In genomic region chr11:32597914-32598313, GRCh38 we compare ENCODE assay signal across 25 cellular contexts. TPM values are rescaled to one million over a fixed set of nuclear protein-coding genes. Genes with fewer than 3 reads are reported as not detected.
DNase-seq lines count a peak whose midpoint lies in the region; FAIRE-seq and TF ChIP-seq lines count a peak whose summit lies in the region.
"Had no signal": no experiment of that assay in that cellular context is flagged by ENCODE, and none has a peak within 500 bp of the region (broad histone marks: within the 10 kb centered on the region; RNA-seq: fewer than 3 reads in every experiment).

No MANE protein-coding gene starts in this region.

- peaks cover 11% of the 10 kb centered on the region for H3K36me3 Mint-ChIP-seq in astrocyte (ENCODE audit: low read depth, unreplicated experiment)
- peaks cover 67% of the 10 kb centered on the region for H3K36me3 Mint-ChIP-seq in nephron progenitor cell (ENCODE audit: low read depth)

- no peak overlapping the region for H3K9ac ChIP-seq in astrocyte (ENCODE audit: low read length)

- no peak overlapping the region for H2AFZ ChIP-seq in astrocyte (ENCODE audit: low read depth, low read length)

- no peaks in the 10 kb centered on the region for H3K9me3 Mint-ChIP-seq in astrocyte (ENCODE audit: unreplicated experiment)
- H3K9me3 Mint-ChIP-seq in nephron progenitor cell, result no peaks in the 10 kb centered on the region
- H3K9me3 Mint-ChIP-seq: activated naive CD4-positive, alpha-beta T cell treated with anti-CD3 and anti-CD28 coated beads, Interleukin-2, amount 50 U/mL, for 24 hours; activated T-helper 1 cell treated with anti-CD3 and anti-CD28 coated beads, Interleukin-12 subunit alpha, Interleukin-12 subunit beta, Interleukin-2, Interleukin-4 antibody, amounts not matched to agents 30 ng/mL and 10 ng/mL and 1 ng/mL, durations not matched to agents 14 hours and 24 hours and 36 hours; CD8-positive, alpha-beta memory T cell; IgD-negative memory B cell; T-cell had no signal

- peaks cover 65% of the 10 kb centered on the region for H3K36me3 ChIP-seq in astrocyte (ENCODE audit: insufficient read depth, low read length)
- H3K36me3 ChIP-seq in BE2C, result peaks cover 35% of the 10 kb centered on the region
- peaks cover 80% of the 10 kb centered on the region for H3K36me3 ChIP-seq in left ventricle myocardium inferior

- H3K79me2 ChIP-seq in astrocyte (ENCODE audit: insufficient read depth, low read length), result peaks cover 10% of the 10 kb centered on the region

- peaks cover 20% of the 10 kb centered on the region for H4K20me1 ChIP-seq in astrocyte (ENCODE audit: insufficient read depth, low read length)

- FAIRE-seq in astrocyte (lab: Jason Lieb, UNC), result no peak

- no peak overlapping the region for H3K4me3 Mint-ChIP-seq in astrocyte (ENCODE audit: unreplicated experiment)
- H3K4me3 Mint-ChIP-seq in nephron progenitor cell, result no peak overlapping the region
- H3K4me3 Mint-ChIP-seq: activated CD8-positive, alpha-beta memory T cell treated with anti-CD3 and anti-CD28 coated beads, Interleukin-2, amount 10 ng/mL, durations not matched to agents 7 days and 5 days; activated naive CD4-positive, alpha-beta T cell treated with anti-CD3 and anti-CD28 coated beads, Interleukin-2, amount 50 U/mL, for 24 hours; activated T-helper 1 cell treated with anti-CD3 and anti-CD28 coated beads, Interleukin-12 subunit alpha, Interleukin-12 subunit beta, Interleukin-2, Interleukin-4 antibody, amounts not matched to agents 30 ng/mL and 10 ng/mL and 1 ng/mL, durations not matched to agents 14 hours and 24 hours and 36 hours; CD8-positive, alpha-beta memory T cell; IgD-negative memory B cell; T-cell had no signal

- peak; percentile 17 for DNase-seq in NCI-H2107 treated with DMSO at 0.1 percent for 48 hours (lab: John Stamatoyannopoulos, UW; ENCODE audit: unreplicated experiment)
- DNase-seq in NCI-H2107 (lab: John Stamatoyannopoulos, UW), result no peak
- peak; percentile 77 for DNase-seq in Jurkat, Clone E6-1 (ENCODE audit: low read depth, low spot score)
- peak; percentile 12 for DNase-seq in astrocyte (ENCODE audit: low read depth)
- DNase-seq in nephron progenitor cell, result no peak
- DNase-seq in BE2C, result no peak
- DNase-seq in left ventricle myocardium inferior, result no peak
- DNase-seq in posterior vena cava (ENCODE audit: low spot score), result no peak
- DNase-seq: 8988T; activated CD8-positive, alpha-beta memory T cell treated with anti-CD3 and anti-CD28 coated beads, Interleukin-2, amount 10 ng/mL, durations not matched to agents 7 days and 5 days; AML-193; CD8-positive, alpha-beta memory T cell; HCEC 1CT; left colon; mesendoderm; MM.1S; NCI-H2171; NCI-H524; SIG-M5; T-cell had no signal

- TF ChIP-seq CTCF in astrocyte (IDR thresholded peaks at IDR 0.05; ENCODE audit: insufficient read depth, low read depth, low read length) (no peak), nephron progenitor cell (IDR thresholded peaks at IDR 0.05) (no peak), BE2C (IDR thresholded peaks at IDR 0.05; ENCODE audit: low read depth, low read length) (no peak), left ventricle myocardium inferior (IDR thresholded peaks at IDR 0.05; ENCODE audit: borderline replicate concordance) (no peak)

- H3K27ac ChIP-seq in astrocyte (ENCODE audit: low read depth, low read length) (no peak overlapping the region), left ventricle myocardium inferior (replicated peaks) (no peak overlapping the region)
- H3K27ac ChIP-seq: epithelial cell of prostate, right atrium auricular region had no signal

- H3K4me1 ChIP-seq in astrocyte (ENCODE audit: insufficient read depth, low read length), result no peaks in the 10 kb centered on the region
- no peaks in the 10 kb centered on the region for H3K4me1 ChIP-seq in BE2C
- H3K4me1 ChIP-seq in left ventricle myocardium inferior, result peaks cover 14% of the 10 kb centered on the region

- no peak overlapping the region for H3K27ac Mint-ChIP-seq in astrocyte (ENCODE audit: unreplicated experiment)
- peak overlapping the region; percentile 14 for H3K27ac Mint-ChIP-seq in nephron progenitor cell
- H3K27ac Mint-ChIP-seq: activated CD8-positive, alpha-beta memory T cell treated with anti-CD3 and anti-CD28 coated beads, Interleukin-2, amount 10 ng/mL, durations not matched to agents 7 days and 5 days; activated T-helper 1 cell treated with anti-CD3 and anti-CD28 coated beads, Interleukin-12 subunit alpha, Interleukin-12 subunit beta, Interleukin-2, Interleukin-4 antibody, amounts not matched to agents 30 ng/mL and 10 ng/mL and 1 ng/mL, durations not matched to agents 14 hours and 24 hours and 36 hours; IgD-negative memory B cell had no signal

- H3K27me3 Mint-ChIP-seq in astrocyte (ENCODE audit: low read depth, unreplicated experiment) (no peaks in the 10 kb centered on the region), nephron progenitor cell (ENCODE audit: low read depth, poor library complexity) (no peaks in the 10 kb centered on the region)
- H3K27me3 Mint-ChIP-seq: activated CD8-positive, alpha-beta memory T cell treated with anti-CD3 and anti-CD28 coated beads, Interleukin-2, amount 10 ng/mL, durations not matched to agents 7 days and 5 days; activated naive CD4-positive, alpha-beta T cell treated with anti-CD3 and anti-CD28 coated beads, Interleukin-2, amount 50 U/mL, for 24 hours; CD8-positive, alpha-beta memory T cell; IgD-negative memory B cell; T-cell had no signal

- H3K4me1 Mint-ChIP-seq in astrocyte (ENCODE audit: low read depth, unreplicated experiment) (peaks cover 6% of the 10 kb centered on the region), nephron progenitor cell (peaks cover 26% of the 10 kb centered on the region)

- H3K27me3 ChIP-seq in astrocyte (ENCODE audit: insufficient read depth, low read length) (no peaks in the 10 kb centered on the region), BE2C (no peaks in the 10 kb centered on the region), left ventricle myocardium inferior (ENCODE audit: low read depth) (no peaks in the 10 kb centered on the region)
- H3K27me3 ChIP-seq: right atrium auricular region had no signal

- H3K4me2 ChIP-seq in astrocyte (ENCODE audit: low read length), result no peak overlapping the region

- no peaks in the 10 kb centered on the region for H3K9me3 ChIP-seq in astrocyte (ENCODE audit: insufficient read depth, low read depth, low read length)
- no peaks in the 10 kb centered on the region for H3K9me3 ChIP-seq in BE2C
- H3K9me3 ChIP-seq in left ventricle myocardium inferior (replicated peaks), result no peaks in the 10 kb centered on the region
- H3K9me3 ChIP-seq: right atrium auricular region had no signal

- no peak overlapping the region for H3K4me3 ChIP-seq in Jurkat, Clone E6-1 (ENCODE audit: low read length)
- H3K4me3 ChIP-seq in astrocyte (ENCODE audit: insufficient read depth, low read depth, low read length) (no peak overlapping the region), BE2C (ENCODE audit: low read depth, low read length) (no peak overlapping the region), left ventricle myocardium inferior (no peak overlapping the region)
- H3K4me3 ChIP-seq: right atrium auricular region had no signal

- intact Hi-C loops in left ventricle myocardium inferior (cut with micrococcal nuclease) (no loop called here), posterior vena cava (cut with DNase I) (no loop called here)

RNA-seq across cellular contexts. Expression of gene EIF3M, which starts 14.3 kb away (rescaled TPM):
- polyA plus RNA-seq in Jurkat, Clone E6-1 (2012; ENCODE audit: insufficient read depth, insufficient read length), result 601 TPM
- 287 and 294 TPM in 2 replicates for total RNA-seq in astrocyte
- polyA plus RNA-seq in BE2C (2012; ENCODE audit: insufficient read depth, insufficient read length, low read depth), result 164 TPM
- total RNA-seq in left ventricle myocardium inferior, result 153 TPM
- 100 to 1,000 TPM; 125 to 145 TPM for total RNA-seq in posterior vena cava

Comparison
In these comparisons a context has a peak if more than half of its experiments do, and no peak if none do; other contexts are left out.
1. DNase-seq: peak in NCI-H2107 treated with DMSO at 0.1 percent for 48 hours (single experiment), Jurkat, Clone E6-1 (single experiment) and astrocyte (single experiment); none in NCI-H2107 (single experiment), nephron progenitor cell (single experiment), BE2C (single experiment), left ventricle myocardium inferior (single experiment) and posterior vena cava (single experiment).